Comparison of ENCODE assay signal across 9 cellular contexts in the genomic region with DNA sequence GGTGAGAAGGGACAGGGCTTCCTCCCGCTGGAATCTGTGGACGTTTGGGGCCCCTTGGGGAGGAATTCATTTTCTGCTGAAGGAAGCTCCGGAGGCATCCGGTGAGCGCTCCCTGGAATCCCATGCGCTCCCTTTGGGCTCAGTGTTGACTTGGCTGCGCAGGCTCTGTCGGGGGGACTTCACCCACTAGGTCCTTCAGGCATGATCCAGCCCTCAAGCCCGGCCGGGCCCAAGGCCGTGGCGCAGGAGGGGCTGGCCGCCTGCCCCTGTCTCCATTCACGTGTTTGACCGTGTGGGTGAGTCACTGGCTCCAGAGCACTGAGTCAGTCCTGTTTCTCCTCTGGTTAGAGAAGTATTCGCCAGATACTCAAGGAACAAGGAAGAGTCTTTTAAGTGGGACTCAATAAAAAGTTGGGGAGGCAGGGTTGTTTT. TPM values are rescaled to one million over a fixed set of nuclear protein-coding genes. Genes with fewer than 3 reads are reported as not detected.
DNase-seq lines count a peak whose midpoint lies in the region; ATAC-seq and TF ChIP-seq lines count a peak whose summit lies in the region.
"Had no signal": no experiment of that assay in that cellular context is flagged by ENCODE, and none has a peak within 500 bp of the region (broad histone marks: within the 10 kb centered on the region; RNA-seq: fewer than 3 reads in every experiment).

No MANE protein-coding gene starts in this region.

- H3K4me1 Mint-ChIP-seq in stimulated activated naive B cell treated with anti-CD40 and anti-IgM and Interleukin-4, amounts not matched to agents 10 μg/mL and 1 μg/mL and 100 μg/mL, for 72 hours: peaks cover 28 to 49% of the 10 kb centered on the region in 2 donors

- no peaks in the 10 kb centered on the region for H3K36me3 Mint-ChIP-seq in stimulated activated naive B cell treated with anti-CD40 and anti-IgM and Interleukin-4, amounts not matched to agents 10 μg/mL and 1 μg/mL and 100 μg/mL, for 72 hours

- CTCF ChIA-PET in AG04449 (lab: Yijun Ruan, JAX): interaction anchor here (1.0 to 2.9 kb wide), 3 partner anchors 11 to 16 kb away, joined by 3 to 16 read pairs (median 4); no protein-coding TSS in a partner anchor

- no peaks in the 10 kb centered on the region for H3K36me3 ChIP-seq in prostate gland
- H3K36me3 ChIP-seq: neutrophil had no signal

- no peaks in the 10 kb centered on the region for H3K4me1 ChIP-seq in prostate gland (replicated peaks)

- POLR2A ChIA-PET in AG04449 (lab: Yijun Ruan, JAX): interaction anchor here (1.0 to 2.0 kb wide), 2 partner anchors 16 to 17 kb away, joined by 3 to 7 read pairs; no protein-coding TSS in a partner anchor

- intact Hi-C loops in prostate gland (cut with DNase I): loop anchor here (5.0 to 10.0 kb wide), 3 partner anchors 75 to 195 kb away; partner anchors contain the start of genes FADD and PPFIA1

- peak; percentile 58 for TF ChIP-seq POLR2A in prostate gland (IDR thresholded peaks at IDR 0.05)

- DNase-seq in AG04449 (ENCODE audit: low read depth, low spot score) (peak; percentile 85), HT1080 (ENCODE audit: low read depth) (peak; percentile 97), astrocyte of the spinal cord (ENCODE audit: low read depth, low spot score) (peak; percentile 97), hepatic stellate cell (ENCODE audit: low spot score) (peak; percentile 97), prostate gland (ENCODE audit: low spot score) (peak; percentile 51), KBM-7 (no peak), DMS114 treated with DMSO at 0.1 percent for 48 hours (lab: John Stamatoyannopoulos, UW; ENCODE audit: unreplicated experiment) (no peak)
- DNase-seq in stimulated activated naive B cell treated with anti-CD40 and anti-IgM and Interleukin-4, amounts not matched to agents 10 μg/mL and 1 μg/mL and 100 μg/mL, for 72 hours: no peak

- no peak for TF ChIP-seq CTCF in AG04449 (IDR thresholded peaks at IDR 0.05; ENCODE audit: insufficient read depth, low read length, missing control alignments)
- no peak for TF ChIP-seq CTCF in astrocyte of the spinal cord (IDR thresholded peaks at IDR 0.05; ENCODE audit: low read depth, low read length)
- no peak for TF ChIP-seq CTCF in prostate gland (IDR thresholded peaks at IDR 0.05)

- H3K27ac ChIP-seq in prostate gland: peak overlapping the region; percentile 83 to 84
- H3K27ac ChIP-seq: neutrophil had no signal

- peak overlapping the region; percentile 64 for H3K4me3 ChIP-seq in AG04449 (ENCODE audit: low read depth, low read length)
- H3K4me3 ChIP-seq in astrocyte of the spinal cord (ENCODE audit: low read depth, low read length): peak overlapping the region; percentile 86
- peak overlapping the region; percentile 77 to 91 for H3K4me3 ChIP-seq in prostate gland

- no peaks in the 10 kb centered on the region for H3K9me3 ChIP-seq in prostate gland
- H3K9me3 ChIP-seq: neutrophil had no signal

- H3K9me3 Mint-ChIP-seq in stimulated activated naive B cell treated with anti-CD40 and anti-IgM and Interleukin-4, amounts not matched to agents 10 μg/mL and 1 μg/mL and 100 μg/mL, for 72 hours: no peaks in the 10 kb centered on the region

- WGBS in prostate gland: 4% methylated on average over 16 of the region's 16 CpGs

- H3K27me3 ChIP-seq in prostate gland (replicated peaks; ENCODE audit: insufficient read depth): no peaks in the 10 kb centered on the region

- H3K4me3 Mint-ChIP-seq in stimulated activated naive B cell treated with anti-CD40 and anti-IgM and Interleukin-4, amounts not matched to agents 10 μg/mL and 1 μg/mL and 100 μg/mL, for 72 hours: peak overlapping the region in 1 of 2 donors; percentile 25

- H3K27ac Mint-ChIP-seq in stimulated activated naive B cell treated with anti-CD40 and anti-IgM and Interleukin-4, amounts not matched to agents 10 μg/mL and 1 μg/mL and 100 μg/mL, for 72 hours: no peak overlapping the region

- H3K27me3 Mint-ChIP-seq in stimulated activated naive B cell treated with anti-CD40 and anti-IgM and Interleukin-4, amounts not matched to agents 10 μg/mL and 1 μg/mL and 100 μg/mL, for 72 hours: peaks cover 49 to 58% of the 10 kb centered on the region in 2 donors

- ATAC-seq in stimulated activated naive B cell treated with anti-CD40 and anti-IgM and Interleukin-4, amounts not matched to agents 10 μg/mL and 1 μg/mL and 100 μg/mL, for 72 hours (replicated peaks): no peak

- in situ Hi-C loops in astrocyte of the spinal cord (cut with HindIII; ENCODE audit: low sequenced_read_pairs): no loop called here
- in situ Hi-C loops in KBM-7 (cut with MboI; ENCODE audit: low pct_unique_long_range_greater_than_20kb, low sequenced_read_pairs): no loop called here

RNA-seq across cellular contexts. Expression of gene CTTN, which starts 1.4 kb away (rescaled TPM):
- total RNA-seq in HT1080 (2014; rRNA removed; shearing (Covaris generic)): 154 and 179 TPM in 2 replicates
- 136 and 140 TPM in 2 replicates for polyA plus RNA-seq in HT1080 (2015; cell fraction: cytosol; rRNA removed)
- 641 and 667 TPM in 2 replicates for polyA plus RNA-seq in HT1080 (2015; cell fraction: nucleus; rRNA removed)
- 100 to 1,000 TPM; 208 to 348 TPM for total RNA-seq in prostate gland

Comparison
In these comparisons a context has a peak if more than half of its experiments do, and no peak if none do; other contexts are left out.
1. DNase-seq: peak in AG04449 (single experiment), HT1080 (single experiment), astrocyte of the spinal cord (single experiment), hepatic stellate cell (single experiment) and prostate gland (single experiment); none in stimulated activated naive B cell treated with anti-CD40 and anti-IgM and Interleukin-4, amounts not matched to agents 10 μg/mL and 1 μg/mL and 100 μg/mL, for 72 hours (single experiment), KBM-7 (single experiment) and DMS114 treated with DMSO at 0.1 percent for 48 hours (single experiment).
2. Peak in every context shown above with its lines, with median percentiles within 50 percentile points of each other: H3K4me3 ChIP-seq.